In genomic region chr17:7238418-7239090, GRCh38 we compare ENCODE assay signal across 8 cellular contexts. TPM values are rescaled to one million over a fixed set of nuclear protein-coding genes. Genes with fewer than 3 reads are reported as not detected.
A peak's percentile ranks its signal among the peaks of the same experiment; 100 is the strongest.
DNase-seq lines count a peak whose midpoint lies in the region; ATAC-seq and TF ChIP-seq lines count a peak whose summit lies in the region.

No MANE protein-coding gene starts in this region.

- peaks cover 11% of the 10 kb centered on the region for H4K20me1 ChIP-seq in PC-9 (ENCODE audit: insufficient read depth)

- H3K4me2 ChIP-seq in PC-9 = peak overlapping the region; percentile 56

- H3F3A ChIP-seq in PC-9 (ENCODE audit: insufficient read depth, low read depth) = peaks cover 66% of the 10 kb centered on the region

- H3K4me1 ChIP-seq in PC-9 (replicated peaks; ENCODE audit: insufficient read depth) = peaks cover 37% of the 10 kb centered on the region
- H3K4me1 ChIP-seq in colonic mucosa = peaks cover 28% of the 10 kb centered on the region
- peaks cover 35% of the 10 kb centered on the region for H3K4me1 ChIP-seq in mesodermal cell (ENCODE audit: control insufficient read depth, insufficient read depth, low read length, poor library complexity, severe bottlenecking)
- H3K4me1 ChIP-seq in upper lobe of right lung = peaks cover 33% of the 10 kb centered on the region

- peaks cover 66% of the 10 kb centered on the region for H3K79me2 ChIP-seq in PC-9 (ENCODE audit: low read depth)

- 0% methylated on average over 19 to 21 of the region's 39 CpGs for WGBS in mesodermal cell (ENCODE audit: insufficient coverage in 2 of 2), 2 experiments

- no peak overlapping the region; the same call in 1 of the 2 replicates for H2AFZ ChIP-seq in PC-9

- CTCF ChIA-PET in PC-9 (lab: Charles Lee) = interaction anchor here (0.7 to 1.4 kb wide), 3 partner anchors 18 to 193 kb away, joined by 4 to 8 read pairs (median 8); partner anchors contain the start of gene TMEM256

- H3K27ac ChIP-seq in PC-9 (peak overlapping the region; percentile 80), colonic mucosa (peak overlapping the region; percentile 99), mesodermal cell (ENCODE audit: low read depth, low read length, severe bottlenecking) (peak overlapping the region; percentile 81), upper lobe of right lung (peak overlapping the region; percentile 88)

- no peak for TF ChIP-seq CTCF in PC-9 (conservative IDR thresholded peaks at IDR 0.05)
- TF ChIP-seq CTCF in colonic mucosa (IDR thresholded peaks at IDR 0.05) = no peak
- no peak for TF ChIP-seq CTCF in upper lobe of right lung (IDR thresholded peaks at IDR 0.05)

- H3K4me3 ChIP-seq in GM08714 (ENCODE audit: low read length) (peak overlapping the region; percentile 97), PC-9 (peak overlapping the region; percentile 93), colonic mucosa (peak overlapping the region; percentile 95), mesodermal cell (ENCODE audit: extremely low read depth, insufficient read depth, low read length, poor library complexity, severe bottlenecking) (peak overlapping the region; percentile 100), upper lobe of right lung (peak overlapping the region; percentile 94)

- BruUV-seq in PC-9 (replicated peaks; lab: Mats Ljungman, UMichigan) = TSS peak; percentile 24

- no peaks in the 10 kb centered on the region for H3K9me2 ChIP-seq in PC-9 (ENCODE audit: insufficient read depth)

- H3K36me3 ChIP-seq in PC-9 (ENCODE audit: low read depth) (peaks cover 32% of the 10 kb centered on the region), colonic mucosa (peaks cover 5% of the 10 kb centered on the region), mesodermal cell (ENCODE audit: control insufficient read depth, insufficient read depth, low read length) (peaks cover 44% of the 10 kb centered on the region), upper lobe of right lung (peaks cover 35% of the 10 kb centered on the region)

- POLR2A ChIA-PET in PC-9 (lab: Charles Lee; ENCODE audit: unreplicated experiment) = interaction anchor here (0.6 kb wide), 1 partner anchor 291 kb away, joined by 3 read pairs; no protein-coding TSS in a partner anchor

- ATAC-seq in upper lobe of right lung (no peak), GM18858 (IDR thresholded peaks at IDR 0.05; ENCODE audit: unreplicated experiment) (no peak)

- H3K27me3 ChIP-seq in PC-9 (ENCODE audit: insufficient read depth, low read depth) (no peaks in the 10 kb centered on the region), colonic mucosa (no peaks in the 10 kb centered on the region), upper lobe of right lung (no peaks in the 10 kb centered on the region)

- no peak for DNase-seq in PC-9
- DNase-seq in colonic mucosa = no peak
- DNase-seq in upper lobe of right lung = peak; percentile 73
- no peak for DNase-seq in NCI-H524 (lab: John Stamatoyannopoulos, UW)
- no peak for DNase-seq in SKM-1 treated with dmso at 0.1 percent for 144 hours (lab: John Stamatoyannopoulos, UW; ENCODE audit: unreplicated experiment)

- intact Hi-C loops in PC-9 (cut with micrococcal nuclease; ENCODE audit: unreplicated experiment) (loop anchor here (1.0 to 2.0 kb wide), 2 partner anchors 14 to 24 kb away; partner anchors contain the start of gene ELP5), colonic mucosa (cut with DNase I) (no loop called here), upper lobe of right lung (cut with DNase I) (no loop called here)

- H3K9me3 ChIP-seq in PC-9 (ENCODE audit: insufficient read depth, low read depth) (no peaks in the 10 kb centered on the region), colonic mucosa (no peaks in the 10 kb centered on the region), mesodermal cell (ENCODE audit: control insufficient read depth, low read length) (no peaks in the 10 kb centered on the region), upper lobe of right lung (no peaks in the 10 kb centered on the region)

- H3K9ac ChIP-seq in colonic mucosa (ENCODE audit: low read depth in 2 of 2, low read length in 2 of 2) = peak overlapping the region; percentile 94 to 99

RNA-seq across cellular contexts. Expression of gene PHF23, which starts 0.7 kb away (rescaled TPM):
- 64.5 and 65.8 TPM in 2 replicates for total RNA-seq in PC-9 (2021)
- total RNA-seq in colonic mucosa = 10 to 100 TPM; 29.8 to 38.6 TPM
- polyA plus RNA-seq in mesodermal cell (2013, experiment 1 of 2) = 55.4 TPM
- polyA plus RNA-seq in mesodermal cell (2013, experiment 2 of 2) = 46.8 TPM
- 36.9 TPM for total RNA-seq in upper lobe of right lung

RNA-seq across cellular contexts. Expression of gene GABARAP, which starts 3.7 kb away (rescaled TPM):
- total RNA-seq in PC-9 (2021) = 424 and 457 TPM in 2 replicates
- 100 to 1,000 TPM; 378 to 513 TPM for total RNA-seq in colonic mucosa
- 588 TPM for polyA plus RNA-seq in mesodermal cell (2013, experiment 1 of 2)
- 514 TPM for polyA plus RNA-seq in mesodermal cell (2013, experiment 2 of 2)
- total RNA-seq in upper lobe of right lung = 547 TPM

RNA-seq across cellular contexts. Expression of gene DVL2, which starts 4.2 kb away (rescaled TPM):
- total RNA-seq in PC-9 (2021) (77.9 and 86.8 TPM in 2 replicates), colonic mucosa (10 to 100 TPM; 32.4 to 42.4 TPM), upper lobe of right lung (41.0 TPM)
- 67.5 TPM for polyA plus RNA-seq in mesodermal cell (2013, experiment 1 of 2)
- 54.8 TPM for polyA plus RNA-seq in mesodermal cell (2013, experiment 2 of 2)

RNA-seq across cellular contexts. Expression of gene CTDNEP1, which starts 13.0 kb away (rescaled TPM):
- total RNA-seq in PC-9 (2021) (173 and 203 TPM in 2 replicates), colonic mucosa (100 to 1,000 TPM; 124 to 145 TPM), upper lobe of right lung (141 TPM)
- polyA plus RNA-seq in mesodermal cell (2013, experiment 1 of 2) = 140 TPM
- 135 TPM for polyA plus RNA-seq in mesodermal cell (2013, experiment 2 of 2)

RNA-seq across cellular contexts. Expression of gene ELP5, which starts 13.5 kb away (rescaled TPM):
- total RNA-seq in PC-9 (2021) (31.8 and 45.1 TPM in 2 replicates), colonic mucosa (10 to 100 TPM; 34.4 to 77.9 TPM), upper lobe of right lung (35.0 TPM)
- polyA plus RNA-seq in mesodermal cell (2013, experiment 1 of 2) = 62.5 TPM
- 51.1 TPM for polyA plus RNA-seq in mesodermal cell (2013, experiment 2 of 2)
